26 cellular contexts compared by ENCODE assay signal in the genomic region with DNA sequence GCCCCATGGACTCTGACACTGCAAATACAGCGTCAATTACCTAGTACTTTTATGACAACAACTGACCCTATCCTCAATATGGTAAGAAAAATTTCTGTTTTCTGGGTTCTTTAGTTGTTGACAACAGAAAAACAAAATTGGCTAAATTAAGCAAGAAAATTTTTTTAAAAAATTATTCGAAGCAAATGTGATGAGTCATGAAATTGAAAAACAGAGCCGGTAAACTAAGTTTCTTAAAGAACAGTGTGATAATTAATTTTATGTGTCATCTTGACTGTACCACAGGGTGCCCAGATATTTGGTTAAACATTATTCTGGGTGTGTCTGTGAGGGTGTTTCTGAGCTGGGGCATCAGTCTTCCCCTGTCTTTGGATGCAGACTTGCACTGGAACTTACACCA.
"Had no signal": no experiment of that assay in that cellular context is flagged by ENCODE, and none has a peak within 500 bp of the region (broad histone marks: within the 10 kb centered on the region; RNA-seq: fewer than 3 reads in every experiment).

No MANE protein-coding gene starts in this region.

- H3K9ac ChIP-seq: neural progenitor cell, parathyroid adenoma had no signal

- H3K4me2 ChIP-seq: neural progenitor cell had no signal

- H3K79me2 ChIP-seq: parathyroid adenoma had no signal

- H3K36me3 ChIP-seq: neural progenitor cell, ovary, suprapubic skin, tibial artery, transverse colon, upper lobe of right lung, uterus had no signal

- H3K27me3 ChIP-seq: neural progenitor cell, ovary, suprapubic skin, testis, tibial artery, transverse colon, upper lobe of right lung, uterus had no signal

- ATAC-seq: naive thymus-derived CD4-positive, alpha-beta T cell; natural killer cell; psoas muscle; right cardiac atrium; sciatic nerve; stimulated activated effector memory CD8-positive, alpha-beta T cell treated with anti-CD3 and anti-CD28 coated beads, Interleukin-12 subunit alpha, Interleukin-12 subunit beta, amount 100 ng/mL, for 72 hours; stimulated activated naive CD8-positive, alpha-beta T cell treated with anti-CD3 and anti-CD28 coated beads, Interleukin-15, amount 100 ng/mL, for 72 hours; stimulated activated naive CD8-positive, alpha-beta T cell treated with anti-CD3 and anti-CD28 coated beads, Interleukin-15, Interleukin-2, amounts not matched to agents 100 U/mL and 50 U/mL, for 24 hours; upper lobe of right lung had no signal

- DNase-seq: naive thymus-derived CD4-positive, alpha-beta T cell; natural killer cell; occipital lobe; ovary; posterior cingulate gyrus; psoas muscle; right cardiac atrium; stimulated activated CD4-positive, alpha-beta T cell treated with anti-CD3 and anti-CD28 coated beads, Interleukin-15, amount 100 ng/mL, for 24 hours; stimulated activated CD4-positive, alpha-beta T cell treated with anti-CD3 and anti-CD28 coated beads, Interleukin-2, amount 100 ng/mL, for 24 hours; stimulated activated CD4-positive, alpha-beta T cell treated with anti-CD3 and anti-CD28 coated beads, Interleukin-2, amount 100 ng/mL, for 48 hours; stimulated activated CD4-positive, alpha-beta T cell treated with anti-CD3 and anti-CD28 coated beads, Interleukin-4, amount 100 ng/mL, for 24 hours; stimulated activated naive CD4-positive, alpha-beta T cell; stimulated activated naive CD8-positive, alpha-beta T cell treated with anti-CD3 and anti-CD28 coated beads, Interleukin-15, amount 100 ng/mL, for 72 hours; stimulated activated naive CD8-positive, alpha-beta T cell treated with anti-CD3 and anti-CD28 coated beads, Interleukin-15, Interleukin-2, amounts not matched to agents 100 U/mL and 50 U/mL, for 24 hours; substantia nigra; testis; tibial artery; transverse colon; upper lobe of right lung; uterus had no signal

- H2AFZ ChIP-seq: neural progenitor cell, parathyroid adenoma had no signal

- H3K27ac ChIP-seq: neural progenitor cell, ovary, parathyroid adenoma, psoas muscle, skin epidermis, suprapubic skin, testis, tibial artery, transverse colon, upper lobe of right lung, uterus had no signal

- H3K4me3 ChIP-seq: neural progenitor cell, ovary, psoas muscle, skin epidermis, suprapubic skin, testis, tibial artery, transverse colon, upper lobe of right lung, uterus had no signal

- H3K4me1 ChIP-seq: neural progenitor cell, parathyroid adenoma, psoas muscle, suprapubic skin, testis, tibial artery, transverse colon, upper lobe of right lung, uterus had no signal

- H3K9me3 ChIP-seq: ovary, psoas muscle, testis, tibial artery, upper lobe of right lung had no signal
